Comparison of ENCODE assay signal across 8 cellular contexts in the genomic region with DNA sequence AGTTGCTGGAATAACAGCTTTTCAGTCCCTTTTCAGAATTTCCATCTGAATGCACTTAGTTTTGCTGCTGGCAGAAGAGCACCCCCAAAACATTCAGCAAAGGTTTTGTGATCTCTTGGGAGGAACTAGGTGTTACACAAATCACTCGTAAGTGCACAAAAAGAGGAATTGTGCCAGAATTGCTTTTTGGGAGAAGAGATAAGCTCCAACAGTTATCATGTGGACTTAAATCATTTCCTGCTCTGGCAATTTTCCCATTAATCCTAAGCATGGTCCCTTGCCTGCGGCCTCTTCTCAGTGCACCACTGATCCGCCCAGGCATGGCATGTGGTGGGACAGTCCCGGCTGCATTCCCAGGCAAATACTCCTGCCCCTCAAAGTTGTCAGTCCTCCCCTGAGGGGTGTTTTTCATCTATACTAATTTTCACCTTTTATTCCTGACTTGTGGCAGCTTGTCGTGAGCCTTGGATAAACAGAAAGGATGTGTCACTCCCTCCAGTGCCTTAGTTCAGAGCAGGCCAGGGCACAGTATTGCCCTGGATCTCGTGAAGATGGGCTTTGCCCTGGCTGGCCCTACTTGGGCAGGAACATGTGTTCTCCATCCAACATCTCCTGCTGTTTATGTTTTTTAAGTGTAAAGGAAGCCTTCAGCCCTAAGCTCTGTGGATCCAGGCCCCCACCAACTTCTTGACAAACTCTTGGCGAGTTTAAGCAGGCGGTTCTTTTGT. TPM values are rescaled to one million over a fixed set of nuclear protein-coding genes. Genes with fewer than 3 reads are reported as not detected.
DNase-seq lines count a peak whose midpoint lies in the region; ATAC-seq and TF ChIP-seq lines count a peak whose summit lies in the region.

No MANE protein-coding gene starts in this region.

- H3K36me3 Mint-ChIP-seq in stimulated activated naive B cell treated with anti-CD40 and anti-IgM and Interleukin-4, amounts not matched to agents 10 μg/mL and 1 μg/mL and 100 μg/mL, for 72 hours: no peaks in the 10 kb centered on the region

- no peak for ATAC-seq in HG03442 (IDR thresholded peaks at IDR 0.05; ENCODE audit: unreplicated experiment)
- no peak for ATAC-seq in stimulated activated naive B cell treated with anti-CD40 and anti-IgM and Interleukin-4, amounts not matched to agents 10 μg/mL and 1 μg/mL and 100 μg/mL, for 72 hours (replicated peaks)
- ATAC-seq in GM21360 (IDR thresholded peaks at IDR 0.05; ENCODE audit: unreplicated experiment): no peak

- intact Hi-C loops in breast epithelium (cut with DNase I; ENCODE audit: low total_unique reads): no loop called here

- no peak overlapping the region for H3K4me3 ChIP-seq in breast epithelium
- no peak overlapping the region for H3K4me3 ChIP-seq in suprapubic skin

- H3K4me1 ChIP-seq in breast epithelium: peaks cover 21 to 23% of the 10 kb centered on the region in 2 donors
- H3K4me1 ChIP-seq in suprapubic skin: peaks cover 60% of the 10 kb centered on the region

- DNase-seq in HK-2 (ENCODE audit: unreplicated experiment): peak; percentile 31
- peak in 1 of 2 donors; percentile 85 for DNase-seq in breast epithelium (ENCODE audit: low spot score in 2 of 2)
- peak; percentile 76 for DNase-seq in kidney tubule cell (ENCODE audit: low spot score)
- no peak for DNase-seq in suprapubic skin (ENCODE audit: low spot score in 2 of 2)
- no peak for DNase-seq in stimulated activated naive B cell treated with anti-CD40 and anti-IgM and Interleukin-4, amounts not matched to agents 10 μg/mL and 1 μg/mL and 100 μg/mL, for 72 hours
- no peak for DNase-seq in stimulated activated naive CD4-positive, alpha-beta T cell (lab: John Stamatoyannopoulos, UW)

- peak overlapping the region; percentile 83 to 88 for H3K27ac ChIP-seq in breast epithelium
- H3K27ac ChIP-seq in suprapubic skin: peak overlapping the region; percentile 74

- TF ChIP-seq POLR2A in breast epithelium (IDR thresholded peaks at IDR 0.05) (no peak), suprapubic skin (IDR thresholded peaks at IDR 0.05) (no peak)

- no peak overlapping the region for H3K4me3 Mint-ChIP-seq in stimulated activated naive B cell treated with anti-CD40 and anti-IgM and Interleukin-4, amounts not matched to agents 10 μg/mL and 1 μg/mL and 100 μg/mL, for 72 hours

- H3K27ac Mint-ChIP-seq in stimulated activated naive B cell treated with anti-CD40 and anti-IgM and Interleukin-4, amounts not matched to agents 10 μg/mL and 1 μg/mL and 100 μg/mL, for 72 hours: no peak overlapping the region

- no peaks in the 10 kb centered on the region for H3K4me1 Mint-ChIP-seq in stimulated activated naive B cell treated with anti-CD40 and anti-IgM and Interleukin-4, amounts not matched to agents 10 μg/mL and 1 μg/mL and 100 μg/mL, for 72 hours

- peaks cover 0 to 4% of the 10 kb centered on the region in 2 donors for H3K27me3 Mint-ChIP-seq in stimulated activated naive B cell treated with anti-CD40 and anti-IgM and Interleukin-4, amounts not matched to agents 10 μg/mL and 1 μg/mL and 100 μg/mL, for 72 hours

- H3K36me3 ChIP-seq in breast epithelium: no peaks in the 10 kb centered on the region
- H3K36me3 ChIP-seq in suprapubic skin: no peaks in the 10 kb centered on the region

- no peak for TF ChIP-seq CTCF in breast epithelium (IDR thresholded peaks at IDR 0.05)
- TF ChIP-seq CTCF in suprapubic skin (IDR thresholded peaks at IDR 0.05): no peak

- H3K9me3 Mint-ChIP-seq in stimulated activated naive B cell treated with anti-CD40 and anti-IgM and Interleukin-4, amounts not matched to agents 10 μg/mL and 1 μg/mL and 100 μg/mL, for 72 hours: no peaks in the 10 kb centered on the region

- WGBS in suprapubic skin: 15% methylated on average over 8 of the region's 8 CpGs

- H3K27me3 ChIP-seq in breast epithelium: no peaks in the 10 kb centered on the region
- no peaks in the 10 kb centered on the region for H3K27me3 ChIP-seq in suprapubic skin

- TF ChIP-seq EP300 in suprapubic skin (IDR thresholded peaks at IDR 0.05): no peak

- H3K9me3 ChIP-seq in breast epithelium: no peaks in the 10 kb centered on the region
- no peaks in the 10 kb centered on the region for H3K9me3 ChIP-seq in suprapubic skin

RNA-seq across cellular contexts. Expression of a gene that starts 44.6 kb away (rescaled TPM):
- total RNA-seq in breast epithelium: 10 to 100 TPM; 11.0 to 17.4 (median 15.4) TPM
- 10 to 100 TPM; 13.2 to 16.7 (median 15.0) TPM for total RNA-seq in suprapubic skin

Comparison
In these comparisons a context has a peak if more than half of its experiments do, and no peak if none do; other contexts are left out.
1. DNase-seq: peak in HK-2 (single experiment) and kidney tubule cell (single experiment); none in suprapubic skin (0 of 2), stimulated activated naive B cell treated with anti-CD40 and anti-IgM and Interleukin-4, amounts not matched to agents 10 μg/mL and 1 μg/mL and 100 μg/mL, for 72 hours (single experiment) and stimulated activated naive CD4-positive, alpha-beta T cell (0 of 6).